In genomic region chr7:17020250-17020649, GRCh38 we compare ENCODE assay signal across 21 cellular contexts.
"Had no signal": no experiment of that assay in that cellular context is flagged by ENCODE, and none has a peak within 500 bp of the region (broad histone marks: within the 10 kb centered on the region; RNA-seq: fewer than 3 reads in every experiment).

No MANE protein-coding gene starts in this region.

- DNase-seq: activated B cell treated with CpG ODN at 0.5 μM for 24 hours; activated CD4-positive, alpha-beta memory T cell treated with anti-CD3 and anti-CD28 coated beads, Interleukin-2, amount 10 ng/mL, durations not matched to agents 7 days and 5 days; activated CD4-positive, alpha-beta T cell treated with anti-CD3 and anti-CD28 coated beads for 48 hours; activated CD8-positive, alpha-beta memory T cell treated with anti-CD3 and anti-CD28 coated beads, Interleukin-2, amount 10 ng/mL, durations not matched to agents 7 days and 5 days; activated naive CD4-positive, alpha-beta T cell treated with Interleukin-2 at 50 U/mL for 16 hours; activated naive CD8-positive, alpha-beta T cell treated with anti-CD3 and anti-CD28 coated beads, Interleukin-2, amount 10 ng/mL, durations not matched to agents 7 days and 5 days; amygdala; colonic mucosa; effector CD4-positive, alpha-beta T cell; esophagus squamous epithelium; immature natural killer cell; lower lobe of right lung; stimulated activated CD8-positive, alpha-beta memory T cell treated with anti-CD3 and anti-CD28 coated beads, Interleukin-4, amount 100 ng/mL, for 48 hours; stimulated activated naive CD4-positive, alpha-beta T cell; upper lobe of right lung had no signal

- H3K9me3 Mint-ChIP-seq: activated B cell treated with CpG ODN at 0.5 μM for 24 hours; activated CD4-positive, alpha-beta memory T cell treated with anti-CD3 and anti-CD28 coated beads, Interleukin-2, amount 10 ng/mL, durations not matched to agents 7 days and 5 days; activated T-helper 17 cell treated with anti-CD3 and anti-CD28 coated beads, Interleukin-2, amount 50 U/mL, for 72 hours; central memory CD8-positive, alpha-beta T cell; immature natural killer cell; nephron; T-helper 2 cell treated with Interferon-gamma antibody and Interleukin-4, amounts not matched to agents 5 μg/mL and 100 μg/mL, for 36 hours had no signal

- H3K27ac ChIP-seq: colonic mucosa, lower lobe of right lung, upper lobe of right lung had no signal

- H3K36me3 Mint-ChIP-seq: brain, immature natural killer cell had no signal

- H3K4me3 Mint-ChIP-seq: activated B cell treated with CpG ODN at 0.5 μM for 24 hours; activated CD4-positive, alpha-beta memory T cell treated with anti-CD3 and anti-CD28 coated beads, Interleukin-2, amount 10 ng/mL, durations not matched to agents 7 days and 5 days; activated CD8-positive, alpha-beta memory T cell treated with anti-CD3 and anti-CD28 coated beads, Interleukin-2, amount 10 ng/mL, durations not matched to agents 7 days and 5 days; activated naive CD8-positive, alpha-beta T cell treated with anti-CD3 and anti-CD28 coated beads, Interleukin-2, amount 10 ng/mL, durations not matched to agents 7 days and 5 days; activated T-helper 17 cell treated with anti-CD3 and anti-CD28 coated beads, Interleukin-2, amount 50 U/mL, for 72 hours; brain; central memory CD8-positive, alpha-beta T cell; immature natural killer cell; nephron; T-helper 2 cell treated with Interferon-gamma antibody and Interleukin-4, amounts not matched to agents 5 μg/mL and 100 μg/mL, for 36 hours had no signal

- H3K27me3 Mint-ChIP-seq: activated B cell treated with CpG ODN at 0.5 μM for 24 hours; activated CD4-positive, alpha-beta memory T cell treated with anti-CD3 and anti-CD28 coated beads, Interleukin-2, amount 10 ng/mL, durations not matched to agents 7 days and 5 days; activated CD8-positive, alpha-beta memory T cell treated with anti-CD3 and anti-CD28 coated beads, Interleukin-2, amount 10 ng/mL, durations not matched to agents 7 days and 5 days; activated naive CD8-positive, alpha-beta T cell treated with anti-CD3 and anti-CD28 coated beads, Interleukin-2, amount 10 ng/mL, durations not matched to agents 7 days and 5 days; activated T-helper 17 cell treated with anti-CD3 and anti-CD28 coated beads, Interleukin-2, amount 50 U/mL, for 72 hours had no signal

- ATAC-seq: activated CD8-positive, alpha-beta memory T cell treated with anti-CD3 and anti-CD28 coated beads, Interleukin-2, amount 10 ng/mL, durations not matched to agents 7 days and 5 days; activated T-helper 17 cell treated with anti-CD3 and anti-CD28 coated beads, Interleukin-2, amount 50 U/mL, for 72 hours; upper lobe of right lung had no signal

- H3K4me1 Mint-ChIP-seq: activated B cell treated with CpG ODN at 0.5 μM for 24 hours; brain; central memory CD8-positive, alpha-beta T cell; nephron had no signal

- FAIRE-seq: TTC549 had no signal
